Comparison of ENCODE assay signal across 8 cellular contexts in the genomic region with DNA sequence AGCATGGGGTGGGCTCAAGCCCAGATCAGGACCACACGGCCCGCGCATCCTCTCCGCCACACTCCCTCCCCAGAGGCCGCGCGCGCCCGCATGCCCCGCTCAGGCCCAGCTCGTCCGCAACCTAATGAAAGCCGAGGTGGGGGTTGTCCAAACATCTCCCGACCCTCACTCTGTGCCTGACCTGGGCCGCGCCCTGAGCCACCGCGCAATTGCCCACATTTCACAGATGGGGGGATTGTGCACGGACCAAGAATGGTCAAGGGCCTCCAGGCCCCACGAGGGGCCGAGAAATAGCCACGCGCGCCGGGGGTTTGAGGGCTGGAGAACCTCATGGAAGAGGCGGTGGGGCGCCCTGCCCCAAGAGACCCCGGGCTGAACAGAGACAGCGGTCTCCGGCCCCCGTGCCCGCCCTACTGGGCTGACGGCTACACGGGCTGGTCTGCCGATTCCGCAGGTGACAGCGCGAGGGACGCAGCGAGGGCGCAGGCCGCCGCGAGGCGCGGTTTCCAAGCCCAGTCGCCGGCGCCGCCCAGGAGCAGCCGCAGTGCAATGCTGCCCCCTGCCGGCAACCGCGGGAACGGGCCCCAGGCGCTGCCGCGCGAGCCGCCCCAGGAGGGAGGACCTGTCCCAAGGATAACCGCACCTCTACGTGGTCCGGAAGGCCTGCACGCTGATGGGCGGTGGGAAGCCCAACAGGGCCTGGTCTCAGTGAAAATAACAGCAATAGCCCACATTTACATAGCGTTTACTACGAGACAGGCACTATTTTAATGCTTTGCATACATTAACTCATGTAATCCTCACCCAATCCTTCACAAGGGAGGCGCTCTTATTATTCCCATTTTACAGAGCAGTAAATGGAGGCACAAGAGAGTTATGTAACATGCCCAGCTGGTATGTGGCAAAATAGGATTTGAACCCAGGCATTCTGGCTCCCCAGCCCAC.
DNase-seq lines count a peak whose midpoint lies in the region; TF ChIP-seq lines count a peak whose summit lies in the region.

No MANE protein-coding gene starts in this region.

- no peaks in the 10 kb centered on the region for H4K20me1 ChIP-seq in MM.1S (ENCODE audit: insufficient read depth, low read length)

- peak overlapping the region; percentile 71 for H2AFZ ChIP-seq in MM.1S (ENCODE audit: low read length)

- peak; percentile 27 to 56 for DNase-seq in NCI-H2081 (lab: John Stamatoyannopoulos, UW)
- DNase-seq in NCI-H2081 treated with DMSO at 0.1 percent for 48 hours (lab: John Stamatoyannopoulos, UW) = no peak
- DNase-seq in HEK293T (ENCODE audit: extremely low spot score) = peak; percentile 91
- DNase-seq in MM.1S = peak; percentile 73
- peak; percentile 83 for DNase-seq in WERI-Rb-1
- DNase-seq in T47D (ENCODE audit: low read depth in 1 of 2, low spot score in 1 of 2) = peak; percentile 82 to 91
- DNase-seq in islet precursor cell = peak; percentile 92
- peak; percentile 90 for DNase-seq in stimulated activated CD4-positive, alpha-beta T cell treated with anti-CD3 and anti-CD28 coated beads, Interleukin-2, amount 100 ng/mL, for 24 hours

- H3K9me3 ChIP-seq in MM.1S (replicated peaks; ENCODE audit: insufficient read depth, low read length) (no peaks in the 10 kb centered on the region), WERI-Rb-1 (ENCODE audit: severe bottlenecking) (no peaks in the 10 kb centered on the region)

- H3K9ac ChIP-seq in MM.1S (ENCODE audit: low read length) = peak overlapping the region; percentile 34; the same call in 1 of the 2 replicates

- H3K27ac ChIP-seq in MM.1S (ENCODE audit: low read length) (no peak overlapping the region), WERI-Rb-1 (no peak overlapping the region)

- H3F3A ChIP-seq in MM.1S (ENCODE audit: insufficient read depth, low read length) = no peaks in the 10 kb centered on the region

- H3K4me1 ChIP-seq in MM.1S (ENCODE audit: low read length) = no peaks in the 10 kb centered on the region

- H3K36me3 ChIP-seq in MM.1S (replicated peaks; ENCODE audit: insufficient read depth, low read length) = no peaks in the 10 kb centered on the region
- H3K36me3 ChIP-seq in WERI-Rb-1 = no peaks in the 10 kb centered on the region

- H3K27me3 ChIP-seq in MM.1S (replicated peaks; ENCODE audit: insufficient read depth, low read length) (no peaks in the 10 kb centered on the region), WERI-Rb-1 (ENCODE audit: insufficient read depth, low read depth, severe bottlenecking) (peaks cover 2% of the 10 kb centered on the region)

- CTCF ChIA-PET in HEK293T (lab: Yijun Ruan, JAX) = interaction anchor here (0.5 to 1.2 kb wide), 3 partner anchors 28 to 1834 kb away, joined by 3 read pairs; no protein-coding TSS in a partner anchor

- peak overlapping the region; percentile 27; the same call in 1 of the 2 replicates for H3K4me3 ChIP-seq in MM.1S (ENCODE audit: low read length)
- no peak overlapping the region for H3K4me3 ChIP-seq in WERI-Rb-1 (ENCODE audit: low read depth, low read length)

- POLR2A ChIA-PET in HEK293T (lab: Yijun Ruan, JAX) = no interaction called here

- TF ChIP-seq CTCF in MM.1S (IDR thresholded peaks at IDR 0.05; ENCODE audit: low read length) = peak; percentile 97
- peak; percentile 98 for TF ChIP-seq CTCF in WERI-Rb-1 (IDR thresholded peaks at IDR 0.05; ENCODE audit: low read depth, low read length)

- H3K9me2 ChIP-seq in MM.1S (replicated peaks; ENCODE audit: insufficient read depth, low read length) = no peaks in the 10 kb centered on the region

- peak overlapping the region; percentile 93 for H3K4me2 ChIP-seq in MM.1S (ENCODE audit: low read depth, low read length)

- H3K79me2 ChIP-seq in MM.1S (ENCODE audit: low read length) = no peaks in the 10 kb centered on the region

- in situ Hi-C loops in T47D (cut with HindIII; ENCODE audit: low pct_unique_long_range_greater_than_20kb, low sequenced_read_pairs) = no loop called here

TF ChIP-seq in HEK293T, 16 proteins besides CTCF, POLR2A, EP300 and RAD21:
- no peak for TF ChIP-seq ARNT (IDR thresholded peaks at IDR 0.05)
- TF ChIP-seq L3MBTL2 (conservative IDR thresholded peaks at IDR 0.05) = peak; percentile 67
- TF ChIP-seq FOXM1 (IDR thresholded peaks at IDR 0.05; ENCODE audit: borderline replicate concordance) = no peak
- TF ChIP-seq SUZ12 (IDR thresholded peaks at IDR 0.05) = no peak
- no peak for TF ChIP-seq ZNF384 (IDR thresholded peaks at IDR 0.05)
- TF ChIP-seq HDGF (IDR thresholded peaks at IDR 0.05; ENCODE audit: borderline replicate concordance) = no peak
- no peak for TF ChIP-seq BHLHE40 (IDR thresholded peaks at IDR 0.05; ENCODE audit: borderline replicate concordance)
- no peak for TF ChIP-seq CTBP1 (IDR thresholded peaks at IDR 0.05; ENCODE audit: borderline replicate concordance)
- 0 out of 2 replicates have a peak, but pooled peaks have one; percentile 43 for TF ChIP-seq LEF1 (IDR thresholded peaks at IDR 0.05; ENCODE audit: borderline replicate concordance)
- TF ChIP-seq FOXA1 (IDR thresholded peaks at IDR 0.05) = no peak
- no peak for TF ChIP-seq SP1 (IDR thresholded peaks at IDR 0.05)
- TF ChIP-seq, protein P1, sequence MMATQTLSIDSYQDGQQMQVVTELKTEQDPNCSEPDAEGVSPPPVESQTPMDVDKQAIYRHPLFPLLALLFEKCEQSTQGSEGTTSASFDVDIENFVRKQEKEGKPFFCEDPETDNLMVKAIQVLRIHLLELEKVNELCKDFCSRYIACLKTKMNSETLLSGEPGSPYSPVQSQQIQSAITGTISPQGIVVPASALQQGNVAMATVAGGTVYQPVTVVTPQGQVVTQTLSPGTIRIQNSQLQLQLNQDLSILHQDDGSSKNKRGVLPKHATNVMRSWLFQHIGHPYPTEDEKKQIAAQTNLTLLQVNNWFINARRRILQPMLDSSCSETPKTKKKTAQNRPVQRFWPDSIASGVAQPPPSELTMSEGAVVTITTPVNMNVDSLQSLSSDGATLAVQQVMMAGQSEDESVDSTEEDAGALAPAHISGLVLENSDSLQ (IDR thresholded peaks at IDR 0.05) = no peak
